21 cellular contexts compared by ENCODE assay signal in genomic region chr1:202987255-202987654, GRCh38.
"Had no signal": no experiment of that assay in that cellular context is flagged by ENCODE, and none has a peak within 500 bp of the region (broad histone marks: within the 10 kb centered on the region; RNA-seq: fewer than 3 reads in every experiment).

No MANE protein-coding gene starts in this region.

- FAIRE-seq: RCC 7860 had no signal

- H3K9me3 ChIP-seq: MG63, SK-N-SH had no signal

- H3K4me3 ChIP-seq: MG63 had no signal

- DNase-seq: Karpas-422, KG1, MG63, NCI-H1092, NCI-H1105 treated with DMSO at 0.1 percent for 48 hours, NCI-H1417 treated with DMSO at 0.1 percent for 48 hours, NCI-H146, NCI-H1694 treated with DMSO at 0.1 percent for 48 hours, NCI-H1930, NCI-H2081, NCI-H2107, NCI-H2227 treated with DMSO at 0.1 percent for 48 hours, NCI-H524, NCI-H526 treated with DMSO at 0.1 percent for 48 hours, NCI-H748 treated with DMSO at 0.1 percent for 48 hours, Right ventricle myocardium superior, RPMI8226, SK-N-SH, SW 1271, T-cell had no signal

- H3K4me2 ChIP-seq: SK-N-SH had no signal

- ATAC-seq: T-cell had no signal

- H3K9ac ChIP-seq: SK-N-SH had no signal

- H3K36me3 ChIP-seq: MG63 had no signal
